ENCODE assay signal across 24 cellular contexts in the genomic region with DNA sequence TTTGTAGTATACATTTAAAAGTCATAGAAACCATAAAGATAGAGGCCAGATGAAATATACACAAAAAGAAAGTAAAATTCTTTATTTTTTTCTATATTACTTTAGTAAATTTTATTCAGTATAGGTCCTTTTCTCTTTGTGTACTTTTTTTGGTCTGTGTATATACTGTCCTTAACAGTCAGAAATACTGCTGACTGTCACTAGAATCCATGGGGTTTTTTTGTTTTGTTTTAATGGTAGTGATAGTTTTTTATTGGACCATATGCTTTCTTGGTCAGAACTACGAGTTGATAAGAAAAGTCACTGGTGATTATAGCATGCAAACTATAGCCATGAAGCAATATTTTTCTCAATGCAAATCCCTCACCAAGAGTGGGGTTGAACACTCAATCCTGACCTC.
"Had no signal": no experiment of that assay in that cellular context is flagged by ENCODE, and none has a peak within 500 bp of the region (broad histone marks: within the 10 kb centered on the region; RNA-seq: fewer than 3 reads in every experiment).

No MANE protein-coding gene starts in this region.

- H3K4me1 Mint-ChIP-seq: immature natural killer cell; naive thymus-derived CD4-positive, alpha-beta T cell; nephron; neural progenitor cell; stimulated activated naive CD8-positive, alpha-beta T cell treated with anti-CD3 and anti-CD28 coated beads, Interleukin-15, amount 100 ng/mL, for 72 hours had no signal

- H3K36me3 ChIP-seq: lower lobe of right lung, neural progenitor cell, suprapubic skin, vagina had no signal

- DNase-seq: dorsolateral prefrontal cortex; effector CD4-positive, alpha-beta T cell; hypothalamus; immature natural killer cell; islet precursor cell; kidney glomerular epithelial cell; left ventricle myocardium superior; lower lobe of right lung; naive thymus-derived CD4-positive, alpha-beta T cell; stimulated activated CD4-positive, alpha-beta T cell treated with anti-CD3 and anti-CD28 coated beads, Interleukin-12 subunit alpha, Interleukin-12 subunit beta, amount 100 ng/mL, for 4 hours; stimulated activated CD4-positive, alpha-beta T cell treated with anti-CD3 and anti-CD28 coated beads, Interleukin-1b, Interleukin-23, amount 100 ng/mL, for 48 hours; stimulated activated CD4-positive, alpha-beta T cell treated with anti-CD3 and anti-CD28 coated beads, Interleukin-4, amount 100 ng/mL, for 1 hour; stimulated activated CD8-positive, alpha-beta memory T cell treated with anti-CD3 and anti-CD28 coated beads, Interleukin-4, amount 100 ng/mL, for 48 hours; stimulated activated naive CD4-positive, alpha-beta T cell; stimulated activated naive CD8-positive, alpha-beta T cell treated with anti-CD3 and anti-CD28 coated beads, Interleukin-15, amount 100 ng/mL, for 72 hours had no signal

- H3K4me3 ChIP-seq: dorsolateral prefrontal cortex, lower lobe of right lung, neural progenitor cell, smooth muscle cell, suprapubic skin, vagina had no signal

- H3K27ac Mint-ChIP-seq: immature natural killer cell; naive thymus-derived CD4-positive, alpha-beta T cell; nephron; neural progenitor cell; stimulated activated naive CD8-positive, alpha-beta T cell treated with anti-CD3 and anti-CD28 coated beads, Interleukin-15, amount 100 ng/mL, for 72 hours had no signal

- H3K4me1 ChIP-seq: lower lobe of right lung, neural progenitor cell, parathyroid adenoma, suprapubic skin, vagina had no signal

- H3K27ac ChIP-seq: dorsolateral prefrontal cortex, lower lobe of right lung, neural progenitor cell, parathyroid adenoma, suprapubic skin, vagina had no signal

- H3K27me3 Mint-ChIP-seq: naive thymus-derived CD4-positive, alpha-beta T cell; progenitor cell of endocrine pancreas; stimulated activated naive CD8-positive, alpha-beta T cell treated with anti-CD3 and anti-CD28 coated beads, Interleukin-15, amount 100 ng/mL, for 72 hours had no signal

- H2AFZ ChIP-seq: neural progenitor cell, parathyroid adenoma had no signal

- H3K9me3 ChIP-seq: lower lobe of right lung, suprapubic skin, vagina had no signal

- H3K79me2 ChIP-seq: parathyroid adenoma had no signal

- H3K4me3 Mint-ChIP-seq: immature natural killer cell; naive thymus-derived CD4-positive, alpha-beta T cell; nephron; neural progenitor cell; stimulated activated naive CD8-positive, alpha-beta T cell treated with anti-CD3 and anti-CD28 coated beads, Interleukin-15, amount 100 ng/mL, for 72 hours had no signal

- H3K4me2 ChIP-seq: neural progenitor cell had no signal

- H3K36me3 Mint-ChIP-seq: immature natural killer cell; naive thymus-derived CD4-positive, alpha-beta T cell; neural progenitor cell had no signal

- FAIRE-seq: colon had no signal

- H3K27me3 ChIP-seq: dorsolateral prefrontal cortex, neural progenitor cell, suprapubic skin, vagina had no signal

- H3K9me3 Mint-ChIP-seq: nephron, neural progenitor cell had no signal

- ATAC-seq: left ventricle myocardium superior; lower lobe of right lung; naive thymus-derived CD4-positive, alpha-beta T cell; sciatic nerve; stimulated activated naive CD8-positive, alpha-beta T cell treated with anti-CD3 and anti-CD28 coated beads, Interleukin-15, amount 100 ng/mL, for 72 hours had no signal

- H3K9ac ChIP-seq: neural progenitor cell, parathyroid adenoma had no signal
